ENCODE assay signal across 1 cellular context in genomic region chr19:38964738-38965137, GRCh38.
TF ChIP-seq lines count a peak whose summit lies in the region.

No MANE protein-coding gene starts in this region.

TF ChIP-seq in HepG2, 621 proteins besides CTCF, POLR2A, EP300 and RAD21:
- TF ChIP-seq SAP130 (CRISPR knock-in tag; IDR thresholded peaks at IDR 0.05; ENCODE audit: low read depth) (peak; percentile 33), POGK (CRISPR knock-in tag; conservative IDR thresholded peaks at IDR 0.05) (no peak), ZNF770 (CRISPR knock-in tag; IDR thresholded peaks at IDR 0.05) (0 out of 2 replicates have a peak, but pooled peaks have one; percentile 3), PCBP2 (optimal IDR thresholded peaks at IDR 0.05; ENCODE audit: low read depth, low read length, poor library complexity, severe bottlenecking) (no peak), TEAD3 (CRISPR knock-in tag; optimal IDR thresholded peaks at IDR 0.05; ENCODE audit: borderline replicate concordance) (peak; percentile 31), TBX2 (CRISPR knock-in tag; IDR thresholded peaks at IDR 0.05; ENCODE audit: borderline replicate concordance) (peak; percentile 26; the same call in 1 of the 2 replicates), XRCC5 (optimal IDR thresholded peaks at IDR 0.05; ENCODE audit: low read length) (no peak), ATF2 (CRISPR knock-in tag; IDR thresholded peaks at IDR 0.05) (no peak)
